In the genomic region with DNA sequence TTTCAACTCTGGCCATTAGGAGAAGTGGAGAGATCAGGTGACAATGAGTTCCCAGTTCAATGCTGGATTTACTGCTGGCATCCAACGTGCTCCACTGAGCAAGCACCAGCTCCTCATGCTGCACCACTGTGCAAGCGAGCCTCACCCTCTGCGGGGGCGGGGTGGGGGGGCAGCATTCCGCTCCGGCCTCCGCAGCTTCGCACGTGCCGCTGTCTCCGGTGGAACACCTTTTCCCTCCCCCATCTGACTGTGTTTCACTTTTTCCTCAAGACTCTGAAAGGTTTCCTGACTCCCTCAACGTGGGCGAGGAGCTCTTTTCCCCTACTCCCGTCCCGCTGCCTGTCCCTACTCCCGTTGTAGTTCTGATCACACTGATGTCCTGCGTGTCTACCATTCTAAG, we compare ENCODE assay signal across 8 cellular contexts. TPM values are rescaled to one million over a fixed set of nuclear protein-coding genes. Genes with fewer than 3 reads are reported as not detected.
DNase-seq lines count a peak whose midpoint lies in the region; ATAC-seq and TF ChIP-seq lines count a peak whose summit lies in the region.

No MANE protein-coding gene starts in this region.

- TF ChIP-seq CTCF in VCaP (conservative IDR thresholded peaks at IDR 0.05) (no peak), heart right ventricle (IDR thresholded peaks at IDR 0.05) (no peak)

- intact Hi-C loops in heart right ventricle (cut with DNase I), result no loop called here

- in situ Hi-C loops in GM23248 (cut with MboI), result no loop called here

- H3K9ac ChIP-seq in GM23248, result peak overlapping the region; percentile 68

- peak; percentile 76 for DNase-seq in GM23248
- DNase-seq in heart right ventricle, result no peak
- no peak for DNase-seq in NCI-H1930 (lab: John Stamatoyannopoulos, UW)
- DNase-seq in DMS153 (lab: John Stamatoyannopoulos, UW), result no peak
- DNase-seq in Ammon's horn (ENCODE audit: low spot score), result no peak

- peak overlapping the region; percentile 86 for H3K4me2 ChIP-seq in GM23248 (ENCODE audit: unreplicated experiment)

- no peaks in the 10 kb centered on the region; the same call in 1 of the 2 replicates for H3F3A ChIP-seq in GM23248 (ENCODE audit: insufficient read depth)

- no peaks in the 10 kb centered on the region for H3K79me2 ChIP-seq in GM23248 (ENCODE audit: insufficient read depth)

- H2AFZ ChIP-seq in GM23248, result peak overlapping the region; percentile 81

- no peaks in the 10 kb centered on the region for H4K20me1 ChIP-seq in GM23248 (ENCODE audit: insufficient read depth)

- peaks cover 20% of the 10 kb centered on the region for H3K4me1 ChIP-seq in GM23248 (ENCODE audit: insufficient read depth)
- H3K4me1 ChIP-seq in heart right ventricle, result peaks cover 15 to 45% (median 31%) of the 10 kb centered on the region in 9 donors

- peak overlapping the region; percentile 73 for H3K4me3 ChIP-seq in GM23248
- peak overlapping the region in 9 of 10 donors; percentile 50 to 69 (median 63) for H3K4me3 ChIP-seq in heart right ventricle
- H3K4me3 ChIP-seq in skin epidermis, result peak overlapping the region in 6 of 7 experiments; percentile 41 to 63 (median 48)

- H3K9me2 ChIP-seq in GM23248 (ENCODE audit: insufficient read depth), result no peaks in the 10 kb centered on the region

- ATAC-seq in heart right ventricle (peak in 3 of 8 donors; percentile 15 to 43 (median 36)), HG02840 (IDR thresholded peaks at IDR 0.05; ENCODE audit: low FRiP score, unreplicated experiment) (no peak)

- no peaks in the 10 kb centered on the region for H3K36me3 ChIP-seq in GM23248 (ENCODE audit: low read depth)
- H3K36me3 ChIP-seq in heart right ventricle, result no peaks in the 10 kb centered on the region

- H3K9me3 ChIP-seq in GM23248 (ENCODE audit: low read depth) (no peaks in the 10 kb centered on the region), heart right ventricle (no peaks in the 10 kb centered on the region)

- H3K27me3 ChIP-seq in GM23248 (replicated peaks; ENCODE audit: insufficient read depth), result no peaks in the 10 kb centered on the region
- peaks cover 0 to 35% (median 0%) of the 10 kb centered on the region in 7 donors for H3K27me3 ChIP-seq in heart right ventricle

- H3K27ac ChIP-seq in GM23248, result peak overlapping the region; percentile 11
- H3K27ac ChIP-seq in VCaP, result peak overlapping the region; percentile 88
- H3K27ac ChIP-seq in heart right ventricle, result peak overlapping the region in 9 of 10 donors; percentile 57 to 86 (median 81)
- peak overlapping the region in 19 of 21 experiments; percentile 59 to 93 (median 83) for H3K27ac ChIP-seq in skin epidermis

- WGBS in GM23248 (ENCODE audit: low coverage in 1 of 2, low lambda C conversion rate in 2 of 2, missing lambda C conversion rate in 2 of 2), 2 experiments, result 3 to 4% methylated on average over 11 to 17 of the region's 17 CpGs
- WGBS in heart right ventricle, 2 donors, result 8 to 12% methylated on average over 17 of the region's 17 CpGs

RNA-seq across cellular contexts. Expression of a gene that starts 0.8 kb away (rescaled TPM):
- total RNA-seq in GM23248 (2014; rRNA removed; shearing (Covaris generic)), result 14.2 and 28.7 TPM in 2 replicates
- polyA plus RNA-seq in GM23248 (2016; fragmentation: Nextera tagmentation; extraction: Ambion mirVana), result 32.3 and 33.2 TPM in 2 replicates
- 100 to 1,000 TPM in 1 of 10 donors, 10 to 100 TPM in 9; 21.9 to 103 (median 29.5) TPM for total RNA-seq in heart right ventricle
- 10 to 100 TPM; 76.0 to 98.8 TPM for polyA plus RNA-seq in heart right ventricle

RNA-seq across cellular contexts. Expression of a gene that starts 32.9 kb away (rescaled TPM):
- 2.8 and 3.3 TPM in 2 replicates for total RNA-seq in GM23248 (2014; rRNA removed; shearing (Covaris generic))
- polyA plus RNA-seq in GM23248 (2016; fragmentation: Nextera tagmentation; extraction: Ambion mirVana) (0.75 and 1.9 TPM in 2 replicates), heart right ventricle (under 1 TPM in 1 of 2 donors, not detected in 1; 0.33 TPM)
- total RNA-seq in heart right ventricle, result under 1 TPM in 9 of 10 donors, not detected in 1; 0.12 to 0.78 (median 0.23) TPM

Comparison
In these comparisons a context has a peak if more than half of its experiments do, and no peak if none do; other contexts are left out.
1. H3K27ac ChIP-seq: peak in every context shown above with its lines; median percentile 88 in VCaP; 83 in skin epidermis; 81 in heart right ventricle; 11 in GM23248.